In genomic region chr4:120053916-120054315, GRCh38 we compare ENCODE assay signal across 13 cellular contexts. TPM values are rescaled to one million over a fixed set of nuclear protein-coding genes. Genes with fewer than 3 reads are reported as not detected.
DNase-seq lines count a peak whose midpoint lies in the region; ATAC-seq and TF ChIP-seq lines count a peak whose summit lies in the region.
"Had no signal": no experiment of that assay in that cellular context is flagged by ENCODE, and none has a peak within 500 bp of the region (broad histone marks: within the 10 kb centered on the region; RNA-seq: fewer than 3 reads in every experiment).

No MANE protein-coding gene starts in this region.

- H3K36me3 Mint-ChIP-seq in endothelial cell (ENCODE audit: low read depth, unreplicated experiment), result no peaks in the 10 kb centered on the region

- POLR2A ChIA-PET in A673 (lab: Charles Lee; ENCODE audit: low non-redundant PET), result no interaction called here

- H3K4me3 Mint-ChIP-seq in endothelial cell (ENCODE audit: unreplicated experiment), result no peak overlapping the region
- no peak overlapping the region for H3K4me3 Mint-ChIP-seq in stimulated activated naive CD8-positive, alpha-beta T cell treated with anti-CD3 and anti-CD28 coated beads, Interleukin-15, amount 100 ng/mL, for 72 hours

- H3K9me3 Mint-ChIP-seq in endothelial cell (ENCODE audit: unreplicated experiment), result no peaks in the 10 kb centered on the region
- H3K9me3 Mint-ChIP-seq in stimulated activated naive CD8-positive, alpha-beta T cell treated with anti-CD3 and anti-CD28 coated beads, Interleukin-15, amount 100 ng/mL, for 72 hours, result no peaks in the 10 kb centered on the region

- H3K4me3 ChIP-seq in A673 (ENCODE audit: low read depth, low read length, poor library complexity, severe bottlenecking), result no peak overlapping the region
- H3K4me3 ChIP-seq: GM23248 had no signal

- peaks cover 8% of the 10 kb centered on the region for H3K4me1 Mint-ChIP-seq in endothelial cell (ENCODE audit: unreplicated experiment)
- peaks cover 6% of the 10 kb centered on the region for H3K4me1 Mint-ChIP-seq in stimulated activated naive CD8-positive, alpha-beta T cell treated with anti-CD3 and anti-CD28 coated beads, Interleukin-15, amount 100 ng/mL, for 72 hours

- CTCF ChIA-PET in A673 (lab: Charles Lee), result no interaction called here

- no peaks in the 10 kb centered on the region for H3K27me3 Mint-ChIP-seq in endothelial cell (ENCODE audit: unreplicated experiment)
- no peaks in the 10 kb centered on the region for H3K27me3 Mint-ChIP-seq in stimulated activated naive CD8-positive, alpha-beta T cell treated with anti-CD3 and anti-CD28 coated beads, Interleukin-15, amount 100 ng/mL, for 72 hours

- TF ChIP-seq CTCF in A673 (conservative IDR thresholded peaks at IDR 0.05; ENCODE audit: low read depth, low read length), result no peak
- no peak for TF ChIP-seq CTCF in endothelial cell (IDR thresholded peaks at IDR 0.05; ENCODE audit: unreplicated experiment)

- no TSS peak for BruUV-seq in A673 (replicated peaks; lab: Mats Ljungman, UMichigan)

- intact Hi-C loops in A673 (cut with micrococcal nuclease; ENCODE audit: unreplicated experiment), result loop anchor here (2.0 to 5.0 kb wide), 2 partner anchors 735 to 1072 kb away; no protein-coding TSS in a partner anchor

- H3K9me3 ChIP-seq in A673 (ENCODE audit: low read depth, low read length, poor library complexity, severe bottlenecking), result no peaks in the 10 kb centered on the region

- peaks cover 9% of the 10 kb centered on the region for H3K36me3 ChIP-seq in A673 (ENCODE audit: insufficient read depth, low read length, poor library complexity, severe bottlenecking)

- no peak overlapping the region for H3K27ac ChIP-seq in A673 (ENCODE audit: low read depth, low read length, poor library complexity, severe bottlenecking)
- H3K27ac ChIP-seq: epithelial cell of prostate had no signal

- peak; percentile 34 for ATAC-seq in GM19025 (IDR thresholded peaks at IDR 0.05; ENCODE audit: low read depth, unreplicated experiment)
- ATAC-seq in HG02571 (IDR thresholded peaks at IDR 0.05; ENCODE audit: unreplicated experiment), result peak; percentile 52
- ATAC-seq in HG03439 (IDR thresholded peaks at IDR 0.05; ENCODE audit: unreplicated experiment), result peak; percentile 49
- ATAC-seq in stimulated activated naive CD8-positive, alpha-beta T cell treated with anti-CD3 and anti-CD28 coated beads, Interleukin-15, amount 100 ng/mL, for 72 hours, result no peak

- H3K27me3 ChIP-seq in A673 (replicated peaks; ENCODE audit: insufficient read depth, low read depth, low read length, poor library complexity), result no peaks in the 10 kb centered on the region

- H3K27ac Mint-ChIP-seq in endothelial cell (ENCODE audit: unreplicated experiment), result no peak overlapping the region
- no peak overlapping the region for H3K27ac Mint-ChIP-seq in stimulated activated naive CD8-positive, alpha-beta T cell treated with anti-CD3 and anti-CD28 coated beads, Interleukin-15, amount 100 ng/mL, for 72 hours

- peaks cover 18% of the 10 kb centered on the region for H3K4me1 ChIP-seq in A673 (ENCODE audit: insufficient read depth, low read length, poor library complexity, severe bottlenecking)

- DNase-seq in germinal center (ENCODE audit: low spot score) (peak; percentile 27), A673 (ENCODE audit: low spot score) (no peak), endothelial cell (ENCODE audit: low spot score) (no peak)
- DNase-seq in effector CD4-positive, alpha-beta T cell, result no peak
- DNase-seq in stimulated activated naive CD8-positive, alpha-beta T cell treated with anti-CD3 and anti-CD28 coated beads, Interleukin-15, amount 100 ng/mL, for 72 hours, result no peak
- DNase-seq: GM23248, KG1, substantia nigra, SW 1271 had no signal

RNA-seq across cellular contexts. Expression of gene MAD2L1, which starts 12.7 kb away (rescaled TPM):
- total RNA-seq in A673 (2021) (110 and 117 TPM in 2 replicates), endothelial cell (ENCODE audit: unreplicated experiment) (11.1 TPM)
